14 cellular contexts compared by ENCODE assay signal in genomic region chr2:160474891-160475795, GRCh38. TPM values are rescaled to one million over a fixed set of nuclear protein-coding genes. Genes with fewer than 3 reads are reported as not detected.
A peak's percentile ranks its signal among the peaks of the same experiment; 100 is the strongest.
DNase-seq lines count a peak whose midpoint lies in the region; ATAC-seq, FAIRE-seq and TF ChIP-seq lines count a peak whose summit lies in the region.
"Had no signal": no experiment of that assay in that cellular context is flagged by ENCODE, and none has a peak within 500 bp of the region (broad histone marks: within the 10 kb centered on the region; RNA-seq: fewer than 3 reads in every experiment).

No MANE protein-coding gene starts in this region.

- peaks cover 12% of the 10 kb centered on the region for H3K79me1 ChIP-seq in mesendoderm (ENCODE audit: low read length)

- no peak overlapping the region for H4K5ac ChIP-seq in mesendoderm (ENCODE audit: low read length)

- POLR2A ChIA-PET in A673 (lab: Charles Lee; ENCODE audit: low non-redundant PET), result no interaction called here

- no peak overlapping the region for H2BK15ac ChIP-seq in mesendoderm (replicated peaks; ENCODE audit: low read depth)

- no peak overlapping the region for H4K8ac ChIP-seq in mesendoderm (ENCODE audit: low read depth, low read length)

- WGBS in mesendoderm (ENCODE audit: extremely low coverage, insufficient coverage, low lambda C conversion rate), result no CpG with 5 or more reads among the region's 7 CpGs

- DNase-seq in A673 (ENCODE audit: low spot score), result peak; percentile 28
- DNase-seq in EL, result peak; percentile 60
- no peak for DNase-seq in activated naive CD8-positive, alpha-beta T cell treated with anti-CD3 and anti-CD28 coated beads, Interleukin-2, amount 50 U/mL, for 24 hours
- DNase-seq in mesendoderm, result peak; percentile 63
- no peak for DNase-seq in glomerular visceral epithelial cell (ENCODE audit: extremely low spot score)
- DNase-seq in GM12892 (ENCODE audit: insufficient read length), result no peak
- DNase-seq: activated effector memory CD4-positive, alpha-beta T cell treated with anti-CD3 and anti-CD28 coated beads, Interleukin-2, amount 50 U/mL, for 16 hours; colonic mucosa; NCI-H345 had no signal

- no peak overlapping the region for H3K18ac ChIP-seq in mesendoderm (ENCODE audit: low read length)

- no peak overlapping the region for H3K9ac ChIP-seq in mesendoderm (ENCODE audit: low read length)

- no peak overlapping the region for H3K23ac ChIP-seq in mesendoderm (ENCODE audit: low read length)

- H2BK5ac ChIP-seq in mesendoderm (ENCODE audit: low read length), result no peak overlapping the region

- H2BK120ac ChIP-seq in mesendoderm (ENCODE audit: low read depth, low read length), result no peak overlapping the region

- H3K36me3 ChIP-seq in A673 (ENCODE audit: insufficient read depth, low read length, poor library complexity, severe bottlenecking) (no peaks in the 10 kb centered on the region), mesendoderm (ENCODE audit: control insufficient read depth, insufficient read depth, low read length) (no peaks in the 10 kb centered on the region)
- H3K36me3 ChIP-seq: colonic mucosa had no signal

- peaks cover 34% of the 10 kb centered on the region for H3K79me2 ChIP-seq in mesendoderm (ENCODE audit: control insufficient read depth, insufficient read depth, low read length)

- CTCF ChIA-PET in A673 (lab: Charles Lee), result no interaction called here

- no peaks in the 10 kb centered on the region for H3K27me3 Mint-ChIP-seq in activated naive CD8-positive, alpha-beta T cell treated with anti-CD3 and anti-CD28 coated beads, Interleukin-2, amount 50 U/mL, for 24 hours

- peaks cover 56% of the 10 kb centered on the region for H3K4me1 Mint-ChIP-seq in activated naive CD8-positive, alpha-beta T cell treated with anti-CD3 and anti-CD28 coated beads, Interleukin-2, amount 50 U/mL, for 24 hours

- no peaks in the 10 kb centered on the region for H3K9me3 Mint-ChIP-seq in activated naive CD8-positive, alpha-beta T cell treated with anti-CD3 and anti-CD28 coated beads, Interleukin-2, amount 50 U/mL, for 24 hours

- ATAC-seq in activated naive CD8-positive, alpha-beta T cell treated with anti-CD3 and anti-CD28 coated beads, Interleukin-2, amount 50 U/mL, for 24 hours, result peak; percentile 69
- ATAC-seq in GM21367 (IDR thresholded peaks at IDR 0.05; ENCODE audit: unreplicated experiment), result no peak
- no peak for ATAC-seq in HG03457 (IDR thresholded peaks at IDR 0.05; ENCODE audit: unreplicated experiment)

- H3K4me1 ChIP-seq in A673 (ENCODE audit: insufficient read depth, low read length, poor library complexity, severe bottlenecking) (peaks cover 68% of the 10 kb centered on the region), mesendoderm (ENCODE audit: control insufficient read depth, low read depth, low read length) (peaks cover 11% of the 10 kb centered on the region)
- H3K4me1 ChIP-seq: colonic mucosa had no signal

- no peak overlapping the region for H2AK5ac ChIP-seq in mesendoderm (ENCODE audit: low read length)

- peak overlapping the region; percentile 38 for H3K27ac Mint-ChIP-seq in activated naive CD8-positive, alpha-beta T cell treated with anti-CD3 and anti-CD28 coated beads, Interleukin-2, amount 50 U/mL, for 24 hours

- no TSS peak for BruUV-seq in A673 (replicated peaks; lab: Mats Ljungman, UMichigan)

- intact Hi-C loops in A673 (cut with micrococcal nuclease; ENCODE audit: unreplicated experiment), result no loop called here

- no peak for TF ChIP-seq CTCF in A673 (conservative IDR thresholded peaks at IDR 0.05; ENCODE audit: low read depth, low read length)

- no peaks in the 10 kb centered on the region for H3K36me3 Mint-ChIP-seq in activated naive CD8-positive, alpha-beta T cell treated with anti-CD3 and anti-CD28 coated beads, Interleukin-2, amount 50 U/mL, for 24 hours (ENCODE audit: low read depth)

- no peak overlapping the region for H3K4ac ChIP-seq in mesendoderm (ENCODE audit: low read depth, low read length)

- H3K9me3 ChIP-seq in A673 (ENCODE audit: low read depth, low read length, poor library complexity, severe bottlenecking), result no peaks in the 10 kb centered on the region
- H3K9me3 ChIP-seq: colonic mucosa had no signal

- no peak for TF ChIP-seq POLR2A in GM12892 (IDR thresholded peaks at IDR 0.05; ENCODE audit: low read depth, low read length)

- no peaks in the 10 kb centered on the region for H3K27me3 ChIP-seq in A673 (replicated peaks; ENCODE audit: insufficient read depth, low read depth, low read length, poor library complexity)
- H3K27me3 ChIP-seq in mesendoderm (ENCODE audit: insufficient read depth, low read length, poor library complexity), result no peaks in the 10 kb centered on the region
- H3K27me3 ChIP-seq: colonic mucosa had no signal

- peak overlapping the region; percentile 32 for H3K4me3 Mint-ChIP-seq in activated naive CD8-positive, alpha-beta T cell treated with anti-CD3 and anti-CD28 coated beads, Interleukin-2, amount 50 U/mL, for 24 hours
- H3K4me3 Mint-ChIP-seq: neural crest cell had no signal

- H3K4me3 ChIP-seq in A673 (ENCODE audit: low read depth, low read length, poor library complexity, severe bottlenecking), result peak overlapping the region; percentile 25
- H3K4me3 ChIP-seq in mesendoderm (ENCODE audit: low read length), result no peak overlapping the region
- H3K4me3 ChIP-seq: colonic mucosa had no signal

- H3K4me2 ChIP-seq in mesendoderm (ENCODE audit: low read length), result no peak overlapping the region

- FAIRE-seq in GM12892 (lab: Jason Lieb, UNC), result no peak
- FAIRE-seq: RCC 7860 had no signal

- no peak overlapping the region for H3K56ac ChIP-seq in mesendoderm (ENCODE audit: low read length)

- peak overlapping the region; percentile 30 for H3K27ac ChIP-seq in A673 (ENCODE audit: low read depth, low read length, poor library complexity, severe bottlenecking)
- H3K27ac ChIP-seq in mesendoderm (ENCODE audit: low read depth, low read length), result no peak overlapping the region
- H3K27ac ChIP-seq: C4-2B, colonic mucosa had no signal

RNA-seq across cellular contexts. Expression of gene RBMS1, which starts 18.5 kb away (rescaled TPM):
- total RNA-seq in A673 (2021), result 80.5 and 84.9 TPM in 2 replicates
- polyA plus RNA-seq in mesendoderm (2013, experiment 1 of 2), result 147 TPM
- polyA plus RNA-seq in mesendoderm (2013, experiment 2 of 2), result 139 TPM
- 0.30 TPM for polyA plus RNA-seq in GM12892 (2012; ENCODE audit: missing spikeins)

Comparison
In these comparisons a context has a peak if more than half of its experiments do, and no peak if none do; other contexts are left out.
1. DNase-seq: peak in A673 (single experiment), EL (single experiment) and mesendoderm (single experiment); none in activated naive CD8-positive, alpha-beta T cell treated with anti-CD3 and anti-CD28 coated beads, Interleukin-2, amount 50 U/mL, for 24 hours (single experiment), glomerular visceral epithelial cell (single experiment) and GM12892 (single experiment).